In the genomic region with DNA sequence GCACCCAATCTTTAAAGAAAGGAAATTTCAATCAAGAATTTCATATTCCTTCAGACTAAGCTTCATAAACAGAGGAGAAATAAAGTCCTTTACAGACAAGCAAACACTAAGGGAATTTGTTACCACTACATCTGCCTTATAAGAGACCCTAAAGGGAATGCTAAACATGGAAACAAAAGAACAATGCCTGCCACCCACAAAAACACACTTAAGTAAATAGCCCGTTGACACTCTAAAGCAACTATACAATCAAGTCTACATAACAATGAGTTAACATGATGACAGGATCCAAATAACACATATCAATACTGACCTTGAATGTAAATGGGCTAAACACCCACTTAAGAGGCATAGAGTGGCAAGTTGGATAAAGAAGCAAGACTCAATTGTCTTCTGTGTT, we compare ENCODE assay signal across 25 cellular contexts.
"Had no signal": no experiment of that assay in that cellular context is flagged by ENCODE, and none has a peak within 500 bp of the region (broad histone marks: within the 10 kb centered on the region; RNA-seq: fewer than 3 reads in every experiment).

No MANE protein-coding gene starts in this region.

- H3K4me3 ChIP-seq: lower lobe of right lung, pancreas, prostate gland, skin epidermis, suprapubic skin, thoracic aorta, tibial nerve, uterus had no signal

- ATAC-seq: left cardiac atrium; left lobe of liver; lower lobe of right lung; naive thymus-derived CD8-positive, alpha-beta T cell; pancreas; right cardiac atrium; sciatic nerve; stimulated activated naive B cell treated with anti-CD40 and anti-IgM and Interleukin-4, amounts not matched to agents 10 μg/mL and 1 μg/mL and 100 μg/mL, for 72 hours; stimulated activated naive CD8-positive, alpha-beta T cell treated with anti-CD3 and anti-CD28 coated beads, Interleukin-15, Interleukin-2, amounts not matched to agents 100 U/mL and 50 U/mL, for 24 hours had no signal

- H3K36me3 ChIP-seq: lower lobe of right lung, pancreas, prostate gland, suprapubic skin, thoracic aorta, tibial nerve, uterus had no signal

- H3K27me3 ChIP-seq: pancreas, suprapubic skin, tibial nerve, uterus had no signal

- H3K9me3 ChIP-seq: pancreas, prostate gland, thoracic aorta, uterus had no signal

- H3K27ac ChIP-seq: lower lobe of right lung, pancreas, prostate gland, skin epidermis, suprapubic skin, thoracic aorta, tibial nerve, uterus had no signal

- H3K4me1 ChIP-seq: lower lobe of right lung, pancreas, prostate gland, suprapubic skin, tibial nerve, uterus had no signal

- DNase-seq: kidney glomerular epithelial cell; left cardiac atrium; lower lobe of right lung; mammary epithelial cell; mesenchymal stem cell; naive thymus-derived CD8-positive, alpha-beta T cell; nucleus accumbens; pancreas; posterior cingulate gyrus; retina; right cardiac atrium; stimulated activated CD4-positive, alpha-beta T cell treated with anti-CD3 and anti-CD28 coated beads, Interleukin-12 subunit alpha, Interleukin-12 subunit beta, amount 100 ng/mL, for 4 hours; stimulated activated CD4-positive, alpha-beta T cell treated with anti-CD3 and anti-CD28 coated beads, Interleukin-15, amount 100 ng/mL, for 24 hours; stimulated activated CD4-positive, alpha-beta T cell treated with anti-CD3 and anti-CD28 coated beads, Interleukin-2, amount 100 ng/mL, for 24 hours; stimulated activated CD4-positive, alpha-beta T cell treated with anti-CD3 and anti-CD28 coated beads, Interleukin-4, amount 100 ng/mL, for 1 hour; stimulated activated naive B cell treated with anti-CD40 and anti-IgM and Interleukin-4, amounts not matched to agents 10 μg/mL and 1 μg/mL and 100 μg/mL, for 72 hours; stimulated activated naive CD8-positive, alpha-beta T cell treated with anti-CD3 and anti-CD28 coated beads, Interleukin-15, Interleukin-2, amounts not matched to agents 100 U/mL and 50 U/mL, for 24 hours; uterus had no signal
